In genomic region chr7:378551-379455, GRCh38 we compare ENCODE assay signal across 11 cellular contexts.
DNase-seq lines count a peak whose midpoint lies in the region; ATAC-seq and TF ChIP-seq lines count a peak whose summit lies in the region.
"Had no signal": no experiment of that assay in that cellular context is flagged by ENCODE, and none has a peak within 500 bp of the region (broad histone marks: within the 10 kb centered on the region; RNA-seq: fewer than 3 reads in every experiment).

No MANE protein-coding gene starts in this region.

- WGBS in esophagus muscularis mucosa = 71% methylated on average over 20 of the region's 44 CpGs

- peaks cover 0 to 28% of the 10 kb centered on the region in 2 donors for H3K27me3 ChIP-seq in breast epithelium
- H3K27me3 ChIP-seq in esophagus muscularis mucosa = peaks cover 0 to 35% (median 3%) of the 10 kb centered on the region in 4 donors
- H3K27me3 ChIP-seq in uterus = no peaks in the 10 kb centered on the region

- H3K27ac Mint-ChIP-seq in MCF 10A (ENCODE audit: low read depth, unreplicated experiment) = no peak overlapping the region
- peak overlapping the region in 2 of 6 donors; percentile 38 to 87 for H3K27ac Mint-ChIP-seq in naive B cell
- H3K27ac Mint-ChIP-seq: stimulated activated naive CD8-positive, alpha-beta T cell treated with anti-CD3 and anti-CD28 coated beads, Interleukin-15, Interleukin-2, amounts not matched to agents 100 ng/mL and 50 ng/mL, for 24 hours had no signal

- H3K4me1 ChIP-seq in breast epithelium = no peaks in the 10 kb centered on the region
- peaks cover 14 to 36% (median 22%) of the 10 kb centered on the region in 4 donors for H3K4me1 ChIP-seq in esophagus muscularis mucosa
- H3K4me1 ChIP-seq in uterus = no peaks in the 10 kb centered on the region

- H3K36me3 Mint-ChIP-seq in MCF 10A (ENCODE audit: insufficient read depth, unreplicated experiment) = no peaks in the 10 kb centered on the region
- peaks cover 6 to 20% of the 10 kb centered on the region in 2 donors for H3K36me3 Mint-ChIP-seq in naive B cell

- H3K27ac ChIP-seq in breast epithelium (no peak overlapping the region), esophagus muscularis mucosa (replicated peaks in 1 of 4) (no peak overlapping the region), uterus (no peak overlapping the region)
- H3K27ac ChIP-seq: C4-2B had no signal

- H3K9me3 Mint-ChIP-seq in MCF 10A (ENCODE audit: unreplicated experiment) (peaks cover 4% of the 10 kb centered on the region), naive B cell (peaks cover 6 to 30% (median 19%) of the 10 kb centered on the region in 7 donors)

- ATAC-seq in naive B cell (ENCODE audit: low read depth in 2 of 2) = peak in 1 of 2 donors; percentile 5
- ATAC-seq in GM18520 (IDR thresholded peaks at IDR 0.05; ENCODE audit: unreplicated experiment) = no peak

- H3K27me3 Mint-ChIP-seq in MCF 10A (ENCODE audit: insufficient read depth, unreplicated experiment) (peaks cover 46% of the 10 kb centered on the region), naive B cell (no peaks in the 10 kb centered on the region)
- H3K27me3 Mint-ChIP-seq: stimulated activated naive CD8-positive, alpha-beta T cell treated with anti-CD3 and anti-CD28 coated beads, Interleukin-15, Interleukin-2, amounts not matched to agents 100 ng/mL and 50 ng/mL, for 24 hours had no signal

- POLR2A ChIA-PET in MCF 10A (lab: Yijun Ruan, JAX) = no interaction called here

- H3K4me3 ChIP-seq in breast epithelium (peak overlapping the region; percentile 21 to 57 (median 24)), esophagus muscularis mucosa (peak overlapping the region; percentile 38 to 56 (median 45)), uterus (no peak overlapping the region), foreskin fibroblast (ENCODE audit: low read depth in 1 of 2, low read length in 2 of 2) (no peak overlapping the region)

- CTCF ChIA-PET in MCF 10A (lab: Yijun Ruan, JAX) = interaction anchor here (0.8 kb wide), 1 partner anchor 13 kb away, joined by 3 read pairs; no protein-coding TSS in a partner anchor

- H3K4me1 Mint-ChIP-seq in MCF 10A (ENCODE audit: insufficient read depth, unreplicated experiment) (no peaks in the 10 kb centered on the region), naive B cell (peaks cover 25 to 31% (median 26%) of the 10 kb centered on the region in 3 donors)

- H3K4me3 Mint-ChIP-seq in MCF 10A (ENCODE audit: unreplicated experiment) = no peak overlapping the region
- peak overlapping the region; percentile 75 to 91 (median 82) for H3K4me3 Mint-ChIP-seq in naive B cell
- H3K4me3 Mint-ChIP-seq: stimulated activated naive CD8-positive, alpha-beta T cell treated with anti-CD3 and anti-CD28 coated beads, Interleukin-15, Interleukin-2, amounts not matched to agents 100 ng/mL and 50 ng/mL, for 24 hours had no signal

- no peak for TF ChIP-seq EP300 in esophagus muscularis mucosa (IDR thresholded peaks at IDR 0.05)

- peak in 1 of 2 donors; percentile 16 for DNase-seq in breast epithelium (ENCODE audit: low spot score in 2 of 2)
- DNase-seq in MCF 10A (ENCODE audit: unreplicated experiment) = no peak
- no peak for DNase-seq in esophagus muscularis mucosa (ENCODE audit: extremely low spot score)
- DNase-seq in naive B cell = no peak
- DNase-seq in uterus = peak; percentile 12 to 14
- no peak for DNase-seq in foreskin fibroblast
- DNase-seq in NCI-H2227 (lab: John Stamatoyannopoulos, UW; ENCODE audit: unreplicated experiment) = no peak
- DNase-seq: NCI-H1436 treated with DMSO at 0.1 percent for 48 hours had no signal

- no TSS peak for BruUV-seq in MCF 10A (replicated peaks; lab: Mats Ljungman, UMichigan)

- TF ChIP-seq CTCF in breast epithelium (IDR thresholded peaks at IDR 0.05) (no peak), MCF 10A (IDR thresholded peaks at IDR 0.05; ENCODE audit: unreplicated experiment) (no peak), esophagus muscularis mucosa (IDR thresholded peaks at IDR 0.05) (no peak), uterus (IDR thresholded peaks at IDR 0.05) (no peak), foreskin fibroblast (IDR thresholded peaks at IDR 0.05; ENCODE audit: low read depth, low read length) (no peak)

- H3K9me3 ChIP-seq in breast epithelium (peaks cover 0 to 6% of the 10 kb centered on the region in 2 donors), esophagus muscularis mucosa (peaks cover 0 to 16% (median 6%) of the 10 kb centered on the region in 4 donors), uterus (no peaks in the 10 kb centered on the region)

- no peaks in the 10 kb centered on the region for H3K36me3 ChIP-seq in breast epithelium
- H3K36me3 ChIP-seq in esophagus muscularis mucosa = no peaks in the 10 kb centered on the region
- H3K36me3 ChIP-seq in uterus = no peaks in the 10 kb centered on the region

- intact Hi-C loops in breast epithelium (cut with DNase I; ENCODE audit: low total_unique reads) = no loop called here
- intact Hi-C loops in MCF 10A (cut with micrococcal nuclease) = no loop called here
- intact Hi-C loops in esophagus muscularis mucosa (cut with DNase I) = no loop called here
- intact Hi-C loops in uterus (cut with DNase I; ENCODE audit: low total_unique reads) = no loop called here

- TF ChIP-seq POLR2A in breast epithelium (IDR thresholded peaks at IDR 0.05) (no peak), esophagus muscularis mucosa (IDR thresholded peaks at IDR 0.05; ENCODE audit: low read depth) (no peak), uterus (IDR thresholded peaks at IDR 0.05) (no peak)

Comparison
In these comparisons a context has a peak if more than half of its experiments do, and no peak if none do; other contexts are left out.
1. DNase-seq: peak in uterus (2 of 2); none in MCF 10A (single experiment), esophagus muscularis mucosa (single experiment), naive B cell (single experiment), foreskin fibroblast (0 of 2) and NCI-H2227 (single experiment).
2. H3K4me3 ChIP-seq: peak in breast epithelium (3 of 3) and esophagus muscularis mucosa (4 of 4); none in uterus (0 of 2) and foreskin fibroblast (0 of 2).